ENCODE assay signal across 12 cellular contexts in genomic region chr9:33552315-33552725, GRCh38. TPM values are rescaled to one million over a fixed set of nuclear protein-coding genes. Genes with fewer than 3 reads are reported as not detected.
A peak's percentile ranks its signal among the peaks of the same experiment; 100 is the strongest.
DNase-seq lines count a peak whose midpoint lies in the region; ATAC-seq and TF ChIP-seq lines count a peak whose summit lies in the region.
"Not testable (repeated sequence)": the region's sequence is repeated elsewhere in the genome, so short reads cannot be mapped to it uniquely, and the experiment has no call there.
"Had no signal": no experiment of that assay in that cellular context is flagged by ENCODE, and none has a peak within 500 bp of the region (broad histone marks: within the 10 kb centered on the region; RNA-seq: fewer than 3 reads in every experiment).

No MANE protein-coding gene starts in this region.

- DNase-seq in COR-L47 (lab: John Stamatoyannopoulos, UW) (peak; percentile 6), LHCN-M2 (ENCODE audit: low read depth) (peak; percentile 94), NCI-H748 (lab: John Stamatoyannopoulos, UW; ENCODE audit: unreplicated experiment) (peak; percentile 1), fibroblast of the conjunctiva (ENCODE audit: low read depth) (peak; percentile 13), iris pigment epithelial cell (ENCODE audit: low read depth) (peak; percentile 66)
- not testable (repeated sequence) for DNase-seq in activated T-cell treated with anti-CD3 and anti-CD28 coated beads, Interleukin-2, amount 50 U/mL, for 4 hours; chondrocyte (ENCODE audit: low spot score)
- DNase-seq in stimulated activated CD4-positive, alpha-beta T cell treated with anti-CD3 and anti-CD28 coated beads, Interleukin-1b, Interleukin-23, amount 100 ng/mL, for 48 hours: peak; percentile 23

- peak; percentile 30 for TF ChIP-seq CTCF in chondrocyte (IDR thresholded peaks at IDR 0.05)

- not testable (repeated sequence) for H3K4me1 Mint-ChIP-seq in activated T-cell treated with anti-CD3 and anti-CD28 coated beads, Interleukin-2, amount 50 U/mL, for 4 hours (ENCODE audit: low read depth)
- peaks cover 36% of the 10 kb centered on the region for H3K4me1 Mint-ChIP-seq in chondrocyte (ENCODE audit: low read depth)

- peak; percentile 66 to 82 for ATAC-seq in activated T-cell treated with anti-CD3 and anti-CD28 coated beads, Interleukin-2, amount 50 U/mL, for 4 hours

- peaks cover 13% of the 10 kb centered on the region for H3K27me3 Mint-ChIP-seq in activated T-cell treated with anti-CD3 and anti-CD28 coated beads, Interleukin-2, amount 50 U/mL, for 4 hours (ENCODE audit: low read depth)
- H3K27me3 Mint-ChIP-seq in chondrocyte (ENCODE audit: low read depth): not testable (repeated sequence)

- not testable (repeated sequence) for H3K36me3 Mint-ChIP-seq in activated T-cell treated with anti-CD3 and anti-CD28 coated beads, Interleukin-2, amount 50 U/mL, for 4 hours (ENCODE audit: insufficient read depth); chondrocyte (ENCODE audit: low read depth)

- not testable (repeated sequence) for H3K4me3 Mint-ChIP-seq in activated T-cell treated with anti-CD3 and anti-CD28 coated beads, Interleukin-2, amount 50 U/mL, for 4 hours; chondrocyte (ENCODE audit: unreplicated experiment)

- peak overlapping the region; percentile 12 for H3K27ac Mint-ChIP-seq in chondrocyte (ENCODE audit: unreplicated experiment)

- not testable (repeated sequence) for H3K9me3 Mint-ChIP-seq in activated T-cell treated with anti-CD3 and anti-CD28 coated beads, Interleukin-2, amount 50 U/mL, for 4 hours; chondrocyte (ENCODE audit: low read depth)

RNA-seq across cellular contexts. Expression of gene ANKRD18B, which starts 28.3 kb away (rescaled TPM):
- total RNA-seq in LHCN-M2 (2014; rRNA removed) (6.0 and 7.9 TPM in 2 replicates), chondrocyte (1.4 to 2.3 TPM (median 2.2 TPM) in 3 replicates)
- polyA plus RNA-seq in LHCN-M2 (2012): 1.7 TPM
- total RNA-seq in activated T-cell treated with anti-CD3 and anti-CD28 coated beads, Interleukin-2, amount 50 U/mL, for 4 hours: 1 to 10 TPM in 1 of 3 donors, not detected in 2; 2.4 TPM
- total RNA-seq: breast epithelium, OCI-LY7, omental fat pad had no signal
- polyA plus RNA-seq: CD14-positive monocyte had no signal
